In genomic region chr1:153978274-153978909, GRCh38 we compare ENCODE assay signal across 9 cellular contexts. TPM values are rescaled to one million over a fixed set of nuclear protein-coding genes. Genes with fewer than 3 reads are reported as not detected.
DNase-seq lines count a peak whose midpoint lies in the region; ATAC-seq, FAIRE-seq and TF ChIP-seq lines count a peak whose summit lies in the region.
"Had no signal": no experiment of that assay in that cellular context is flagged by ENCODE, and none has a peak within 500 bp of the region (broad histone marks: within the 10 kb centered on the region; RNA-seq: fewer than 3 reads in every experiment).

No MANE protein-coding gene starts in this region.

- H3K9ac ChIP-seq in keratinocyte (ENCODE audit: control insufficient read depth, extremely low read depth, insufficient read depth, low read length) = peak overlapping the region; percentile 91

- POLR2A ChIA-PET in activated CD4-positive, alpha-beta T cell treated with anti-CD3 and anti-CD28 coated beads for 36 hours (lab: Charles Lee) = interaction anchor here (0.6 to 4.2 kb wide), 10 partner anchors 8 to 437 kb away, joined by 3 to 49 read pairs (median 4); partner anchors contain the start of genes CREB3L4, CRTC2, RAB13 and RPS27

- intact Hi-C loops in activated CD4-positive, alpha-beta T cell treated with anti-CD3 and anti-CD28 coated beads for 36 hours (cut with DNase I, micrococcal nuclease) = loop anchor here in 1 of 2 experiments (5.0 kb wide), 1 partner anchor 251 kb away; the partner anchor contains the start of gene INTS3
- intact Hi-C loops in activated T-helper 2 cell treated with anti-CD3 and anti-CD28 coated beads, Interferon-gamma antibody, Interleukin-2, Interleukin-4, amounts not matched to agents 10 μg/mL and 5 μg/mL and 100 μg/mL, durations not matched to agents 14 hours and 24 hours and 36 hours (cut with micrococcal nuclease) = loop anchor here (2.0 kb wide), 1 partner anchor 32 kb away; the partner anchor contains the start of gene DENND4B

- H3K27ac Mint-ChIP-seq in activated CD4-positive, alpha-beta T cell treated with anti-CD3 and anti-CD28 coated beads for 36 hours = peak overlapping the region; percentile 96
- H3K27ac Mint-ChIP-seq in activated T-helper 2 cell treated with anti-CD3 and anti-CD28 coated beads, Interferon-gamma antibody, Interleukin-2, Interleukin-4, amounts not matched to agents 10 μg/mL and 5 μg/mL and 100 μg/mL, durations not matched to agents 14 hours and 24 hours and 36 hours = peak overlapping the region; percentile 89

- H3K4me3 ChIP-seq in keratinocyte (ENCODE audit: control insufficient read depth in 2 of 3, extremely low read depth in 1 of 3, insufficient read depth in 2 of 3, low read depth in 1 of 3, low read length in 3 of 3) = peak overlapping the region; percentile 91 to 98 (median 95)

- H2AFZ ChIP-seq in keratinocyte (ENCODE audit: control insufficient read depth, low read length) = peak overlapping the region; percentile 100

- peak overlapping the region; percentile 97 for H3K4me3 Mint-ChIP-seq in activated CD4-positive, alpha-beta T cell treated with anti-CD3 and anti-CD28 coated beads for 36 hours
- H3K4me3 Mint-ChIP-seq in activated T-helper 2 cell treated with anti-CD3 and anti-CD28 coated beads, Interferon-gamma antibody, Interleukin-2, Interleukin-4, amounts not matched to agents 10 μg/mL and 5 μg/mL and 100 μg/mL, durations not matched to agents 14 hours and 24 hours and 36 hours (ENCODE audit: low read depth) = peak overlapping the region; percentile 97

- no peak for TF ChIP-seq CTCF in keratinocyte (optimal IDR thresholded peaks at IDR 0.05 in 1 of 3, IDR thresholded peaks at IDR 0.05 in 1 of 3, conservative IDR thresholded peaks at IDR 0.05 in 1 of 3; ENCODE audit: extremely low read depth in 1 of 3, insufficient read depth in 2 of 3, low read length in 3 of 3)
- no peak for TF ChIP-seq CTCF in GM20000 (IDR thresholded peaks at IDR 0.05; ENCODE audit: extremely low read depth, missing control alignments)

- H4K20me1 ChIP-seq in keratinocyte (ENCODE audit: control insufficient read depth, extremely low read depth, insufficient read depth, low read length) = no peaks in the 10 kb centered on the region

- CTCF ChIA-PET in activated CD4-positive, alpha-beta T cell treated with anti-CD3 and anti-CD28 coated beads for 36 hours (lab: Charles Lee) = interaction anchor here (0.6 to 6.7 kb wide), 13 partner anchors 10 to 384 kb away, joined by 3 to 66 read pairs (median 4); partner anchors contain the start of genes CREB3L4, RAB13, RPS27 and SLC27A3

- no peak for ATAC-seq in activated CD4-positive, alpha-beta T cell treated with anti-CD3 and anti-CD28 coated beads for 36 hours
- no peak for ATAC-seq in HG03520 (IDR thresholded peaks at IDR 0.05; ENCODE audit: unreplicated experiment)

- H3K36me3 Mint-ChIP-seq in activated CD4-positive, alpha-beta T cell treated with anti-CD3 and anti-CD28 coated beads for 36 hours (ENCODE audit: low read depth) = peaks cover 34% of the 10 kb centered on the region
- H3K36me3 Mint-ChIP-seq in activated T-helper 2 cell treated with anti-CD3 and anti-CD28 coated beads, Interferon-gamma antibody, Interleukin-2, Interleukin-4, amounts not matched to agents 10 μg/mL and 5 μg/mL and 100 μg/mL, durations not matched to agents 14 hours and 24 hours and 36 hours (ENCODE audit: low read depth) = peaks cover 36% of the 10 kb centered on the region

- no peaks in the 10 kb centered on the region for H3K27me3 Mint-ChIP-seq in activated CD4-positive, alpha-beta T cell treated with anti-CD3 and anti-CD28 coated beads for 36 hours
- no peaks in the 10 kb centered on the region for H3K27me3 Mint-ChIP-seq in activated T-helper 2 cell treated with anti-CD3 and anti-CD28 coated beads, Interferon-gamma antibody, Interleukin-2, Interleukin-4, amounts not matched to agents 10 μg/mL and 5 μg/mL and 100 μg/mL, durations not matched to agents 14 hours and 24 hours and 36 hours (ENCODE audit: low read depth)

- no peaks in the 10 kb centered on the region for H3K9me3 ChIP-seq in keratinocyte (ENCODE audit: control insufficient read depth, low read depth, low read length)

- dilution Hi-C loops in keratinocyte (cut with MboI; ENCODE audit: extremely low pct_ligation_motif_present, low sequenced_read_pairs) = no loop called here

- no peak for FAIRE-seq in keratinocyte (lab: Jason Lieb, UNC)
- FAIRE-seq: endometrium had no signal

- peak overlapping the region; percentile 98 for H3K4me2 ChIP-seq in keratinocyte (ENCODE audit: control insufficient read depth, extremely low read depth, insufficient read depth, low read depth, low read length)

- H3K79me2 ChIP-seq in keratinocyte (ENCODE audit: control insufficient read depth, insufficient read depth, low read length) = peaks cover 16% of the 10 kb centered on the region

- H3K36me3 ChIP-seq in keratinocyte (ENCODE audit: control insufficient read depth in 2 of 2, extremely low read depth in 1 of 2, insufficient read depth in 2 of 2, low read length in 2 of 2) = peaks cover 11 to 20% of the 10 kb centered on the region in 2 experiments

- H3K27me3 ChIP-seq in keratinocyte (ENCODE audit: control insufficient read depth, extremely low read depth, insufficient read depth, low read length) = no peaks in the 10 kb centered on the region

- no peaks in the 10 kb centered on the region for H3K9me1 ChIP-seq in keratinocyte (ENCODE audit: control insufficient read depth, extremely low read depth, insufficient read depth, low read length)

- H3K4me1 ChIP-seq in keratinocyte (ENCODE audit: control insufficient read depth, extremely low read depth, insufficient read depth, low read length) = peaks cover 13% of the 10 kb centered on the region

- peaks cover 29% of the 10 kb centered on the region for H3K4me1 Mint-ChIP-seq in activated CD4-positive, alpha-beta T cell treated with anti-CD3 and anti-CD28 coated beads for 36 hours
- H3K4me1 Mint-ChIP-seq in activated T-helper 2 cell treated with anti-CD3 and anti-CD28 coated beads, Interferon-gamma antibody, Interleukin-2, Interleukin-4, amounts not matched to agents 10 μg/mL and 5 μg/mL and 100 μg/mL, durations not matched to agents 14 hours and 24 hours and 36 hours (ENCODE audit: low read depth) = peaks cover 24% of the 10 kb centered on the region

- DNase-seq in activated CD4-positive, alpha-beta T cell treated with anti-CD3 and anti-CD28 coated beads for 36 hours = no peak
- no peak for DNase-seq in activated CD4-positive, alpha-beta T cell treated with anti-CD3 and anti-CD28 coated beads, Interleukin-2, amount 50 U/mL, for 48 hours
- DNase-seq in activated T-helper 2 cell treated with anti-CD3 and anti-CD28 coated beads, Interferon-gamma antibody, Interleukin-2, Interleukin-4, amounts not matched to agents 10 μg/mL and 5 μg/mL and 100 μg/mL, durations not matched to agents 14 hours and 24 hours and 36 hours (ENCODE audit: low spot score) = no peak
- no peak for DNase-seq in keratinocyte (ENCODE audit: low read depth, low spot score)
- DNase-seq in substantia nigra (lab: John Stamatoyannopoulos, UW) = no peak
- no peak for DNase-seq in GM20000 (ENCODE audit: low spot score)
- no peak for DNase-seq in T-helper 9 cell

- H3K9me3 Mint-ChIP-seq in activated CD4-positive, alpha-beta T cell treated with anti-CD3 and anti-CD28 coated beads for 36 hours (ENCODE audit: low read depth) = no peaks in the 10 kb centered on the region
- no peaks in the 10 kb centered on the region for H3K9me3 Mint-ChIP-seq in activated T-helper 2 cell treated with anti-CD3 and anti-CD28 coated beads, Interferon-gamma antibody, Interleukin-2, Interleukin-4, amounts not matched to agents 10 μg/mL and 5 μg/mL and 100 μg/mL, durations not matched to agents 14 hours and 24 hours and 36 hours

- H3K27ac ChIP-seq in keratinocyte (ENCODE audit: control insufficient read depth, insufficient read depth, low read length) (peak overlapping the region; percentile 65), substantia nigra (ENCODE audit: low read depth, low read length, poor library complexity, severe bottlenecking) (peak overlapping the region; percentile 92)

RNA-seq across cellular contexts. Expression of gene JTB, which starts 0.9 kb away (rescaled TPM):
- 100 to 1,000 TPM; 107 to 145 TPM for total RNA-seq in activated CD4-positive, alpha-beta T cell treated with anti-CD3 and anti-CD28 coated beads for 36 hours
- 148 and 152 TPM in 2 replicates for total RNA-seq in activated T-helper 2 cell treated with anti-CD3 and anti-CD28 coated beads, Interferon-gamma antibody, Interleukin-2, Interleukin-4, amounts not matched to agents 10 μg/mL and 5 μg/mL and 100 μg/mL, durations not matched to agents 14 hours and 24 hours and 36 hours
- 71.7 to 86.8 TPM (median 83.4 TPM) in 3 replicates for polyA plus RNA-seq in keratinocyte
- polyA plus RNA-seq in keratinocyte (2011; ENCODE audit: low read depth) = 52.8 TPM
- polyA plus RNA-seq in keratinocyte (2011; cell fraction: cytosol; rRNA removed) = 98.1 and 102 TPM in 2 replicates
- 35.9 and 40.4 TPM in 2 replicates for polyA plus RNA-seq in keratinocyte (2011; cell fraction: nucleus; rRNA removed)
- polyA plus RNA-seq in keratinocyte (2012; ENCODE audit: low replicate concordance) = 65.4 and 103 TPM in 2 replicates
- 20.1 to 29.2 TPM (median 27.0 TPM) in 3 replicates for polyA minus RNA-seq in keratinocyte
- polyA minus RNA-seq in keratinocyte (2011; cell fraction: cytosol; rRNA and poly(A)+ RNA removed) = 36.1 TPM
- polyA minus RNA-seq in keratinocyte (2011; cell fraction: nucleus; rRNA and poly(A)+ RNA removed) = 8.3 and 8.6 TPM in 2 replicates

RNA-seq across cellular contexts. Expression of gene RAB13, which starts 7.7 kb away (rescaled TPM):
- 10 to 100 TPM; 16.6 to 19.0 TPM for total RNA-seq in activated CD4-positive, alpha-beta T cell treated with anti-CD3 and anti-CD28 coated beads for 36 hours
- 5.7 and 7.6 TPM in 2 replicates for total RNA-seq in activated T-helper 2 cell treated with anti-CD3 and anti-CD28 coated beads, Interferon-gamma antibody, Interleukin-2, Interleukin-4, amounts not matched to agents 10 μg/mL and 5 μg/mL and 100 μg/mL, durations not matched to agents 14 hours and 24 hours and 36 hours
- polyA plus RNA-seq in keratinocyte = 38.3 to 87.1 TPM (median 69.8 TPM) in 3 replicates
- 75.1 TPM for polyA plus RNA-seq in keratinocyte (2011; ENCODE audit: low read depth)
- polyA plus RNA-seq in keratinocyte (2011; cell fraction: cytosol; rRNA removed) = 93.3 and 125 TPM in 2 replicates
- polyA plus RNA-seq in keratinocyte (2011; cell fraction: nucleus; rRNA removed) = 38.7 and 47.1 TPM in 2 replicates
- 94.4 and 138 TPM in 2 replicates for polyA plus RNA-seq in keratinocyte (2012; ENCODE audit: low replicate concordance)
- polyA minus RNA-seq in keratinocyte = 15.9 to 43.3 TPM (median 29.1 TPM) in 3 replicates
- 37.4 TPM for polyA minus RNA-seq in keratinocyte (2011; cell fraction: cytosol; rRNA and poly(A)+ RNA removed)
- 7.5 and 14.7 TPM in 2 replicates for polyA minus RNA-seq in keratinocyte (2011; cell fraction: nucleus; rRNA and poly(A)+ RNA removed)

RNA-seq across cellular contexts. Expression of gene CREB3L4, which starts 10.7 kb away (rescaled TPM):
- 1 to 10 TPM; 8.5 to 9.1 TPM for total RNA-seq in activated CD4-positive, alpha-beta T cell treated with anti-CD3 and anti-CD28 coated beads for 36 hours
- 12.5 TPM in 2 replicates for total RNA-seq in activated T-helper 2 cell treated with anti-CD3 and anti-CD28 coated beads, Interferon-gamma antibody, Interleukin-2, Interleukin-4, amounts not matched to agents 10 μg/mL and 5 μg/mL and 100 μg/mL, durations not matched to agents 14 hours and 24 hours and 36 hours
- polyA plus RNA-seq in keratinocyte = 6.0 to 6.3 TPM (median 6.2 TPM) in 3 replicates
- polyA plus RNA-seq in keratinocyte (2011; ENCODE audit: low read depth) = 0.94 TPM
- polyA plus RNA-seq in keratinocyte (2011; cell fraction: cytosol; rRNA removed) = 4.0 and 4.2 TPM in 2 replicates
- 8.2 and 12.0 TPM in 2 replicates for polyA plus RNA-seq in keratinocyte (2011; cell fraction: nucleus; rRNA removed)
- 4.9 and 5.7 TPM in 2 replicates for polyA plus RNA-seq in keratinocyte (2012; ENCODE audit: low replicate concordance)
- 5.4 to 8.3 TPM (median 7.0 TPM) in 3 replicates for polyA minus RNA-seq in keratinocyte
- 4.0 TPM for polyA minus RNA-seq in keratinocyte (2011; cell fraction: cytosol; rRNA and poly(A)+ RNA removed)
- 2.5 and 3.1 TPM in 2 replicates for polyA minus RNA-seq in keratinocyte (2011; cell fraction: nucleus; rRNA and poly(A)+ RNA removed)

RNA-seq across cellular contexts. Expression of gene RPS27, which starts 12.2 kb away (rescaled TPM):
- total RNA-seq in activated CD4-positive, alpha-beta T cell treated with anti-CD3 and anti-CD28 coated beads for 36 hours = 1,000 to 10,000 TPM; 1,867 to 2,094 TPM
- total RNA-seq in activated T-helper 2 cell treated with anti-CD3 and anti-CD28 coated beads, Interferon-gamma antibody, Interleukin-2, Interleukin-4, amounts not matched to agents 10 μg/mL and 5 μg/mL and 100 μg/mL, durations not matched to agents 14 hours and 24 hours and 36 hours = 1,296 and 1,372 TPM in 2 replicates
- 3,237 to 6,680 TPM (median 5,112 TPM) in 3 replicates for polyA plus RNA-seq in keratinocyte
- 531 TPM for polyA plus RNA-seq in keratinocyte (2011; ENCODE audit: low read depth)
- polyA plus RNA-seq in keratinocyte (2011; cell fraction: cytosol; rRNA removed) = 5,198 and 6,916 TPM in 2 replicates
- polyA plus RNA-seq in keratinocyte (2011; cell fraction: nucleus; rRNA removed) = 995 and 1,226 TPM in 2 replicates
- polyA plus RNA-seq in keratinocyte (2012; ENCODE audit: low replicate concordance) = 4,087 and 7,239 TPM in 2 replicates
- 533 to 882 TPM (median 763 TPM) in 3 replicates for polyA minus RNA-seq in keratinocyte
- 507 TPM for polyA minus RNA-seq in keratinocyte (2011; cell fraction: cytosol; rRNA and poly(A)+ RNA removed)
- 210 and 220 TPM in 2 replicates for polyA minus RNA-seq in keratinocyte (2011; cell fraction: nucleus; rRNA and poly(A)+ RNA removed)

RNA-seq across cellular contexts. Expression of gene SLC39A1, which starts 15.1 kb away (rescaled TPM):
- 10 to 100 TPM; 64.4 to 65.5 TPM for total RNA-seq in activated CD4-positive, alpha-beta T cell treated with anti-CD3 and anti-CD28 coated beads for 36 hours
- 74.8 and 76.5 TPM in 2 replicates for total RNA-seq in activated T-helper 2 cell treated with anti-CD3 and anti-CD28 coated beads, Interferon-gamma antibody, Interleukin-2, Interleukin-4, amounts not matched to agents 10 μg/mL and 5 μg/mL and 100 μg/mL, durations not matched to agents 14 hours and 24 hours and 36 hours
- polyA plus RNA-seq in keratinocyte = 68.4 to 83.6 TPM (median 68.5 TPM) in 3 replicates
- polyA plus RNA-seq in keratinocyte (2011; ENCODE audit: low read depth) = 10.7 TPM
- polyA plus RNA-seq in keratinocyte (2011; cell fraction: cytosol; rRNA removed) = 60.7 and 69.5 TPM in 2 replicates
- 78.5 and 94.4 TPM in 2 replicates for polyA plus RNA-seq in keratinocyte (2011; cell fraction: nucleus; rRNA removed)
- polyA plus RNA-seq in keratinocyte (2012; ENCODE audit: low replicate concordance) = 50.0 and 85.3 TPM in 2 replicates
- 78.3 to 81.8 TPM (median 78.9 TPM) in 3 replicates for polyA minus RNA-seq in keratinocyte
- 80.0 TPM for polyA minus RNA-seq in keratinocyte (2011; cell fraction: cytosol; rRNA and poly(A)+ RNA removed)
- 40.9 and 53.5 TPM in 2 replicates for polyA minus RNA-seq in keratinocyte (2011; cell fraction: nucleus; rRNA and poly(A)+ RNA removed)
